32 cellular contexts compared by ENCODE assay signal in genomic region chr5:16120579-16120978, GRCh38. TPM values are rescaled to one million over a fixed set of nuclear protein-coding genes. Genes with fewer than 3 reads are reported as not detected.
"Had no signal": no experiment of that assay in that cellular context is flagged by ENCODE, and none has a peak within 500 bp of the region (broad histone marks: within the 10 kb centered on the region; RNA-seq: fewer than 3 reads in every experiment).

No MANE protein-coding gene starts in this region.

- H3K4me3 Mint-ChIP-seq: immature natural killer cell; naive thymus-derived CD8-positive, alpha-beta T cell; nephron; neural crest cell; stimulated activated memory B cell treated with anti-CD40 and anti-IgM and Interleukin-4, amounts not matched to agents 10 μg/mL and 1 μg/mL and 100 μg/mL, for 72 hours; stimulated activated naive CD8-positive, alpha-beta T cell treated with anti-CD3 and anti-CD28 coated beads, Interleukin-15, amount 100 ng/mL, for 72 hours; type B pancreatic cell had no signal

- H3K27ac Mint-ChIP-seq: immature natural killer cell; naive thymus-derived CD8-positive, alpha-beta T cell; nephron; stimulated activated memory B cell treated with anti-CD40 and anti-IgM and Interleukin-4, amounts not matched to agents 10 μg/mL and 1 μg/mL and 100 μg/mL, for 72 hours; type B pancreatic cell had no signal

- H3K4me1 Mint-ChIP-seq: immature natural killer cell; naive thymus-derived CD8-positive, alpha-beta T cell; nephron; neural crest cell; stimulated activated memory B cell treated with anti-CD40 and anti-IgM and Interleukin-4, amounts not matched to agents 10 μg/mL and 1 μg/mL and 100 μg/mL, for 72 hours; stimulated activated naive CD8-positive, alpha-beta T cell treated with anti-CD3 and anti-CD28 coated beads, Interleukin-15, amount 100 ng/mL, for 72 hours had no signal

- H3K9me3 Mint-ChIP-seq: nephron, neural crest cell had no signal

- FAIRE-seq: islet of Langerhans, kidney, pancreas had no signal

- H3K9me3 ChIP-seq: pancreas, prostate gland, right lobe of liver, uterus had no signal

- H3K27ac ChIP-seq: lower lobe of right lung, pancreas, prostate gland, right lobe of liver, tibial nerve, uterus had no signal

- H3K36me3 Mint-ChIP-seq: immature natural killer cell; stimulated activated memory B cell treated with anti-CD40 and anti-IgM and Interleukin-4, amounts not matched to agents 10 μg/mL and 1 μg/mL and 100 μg/mL, for 72 hours; type B pancreatic cell had no signal

- H3K4me2 ChIP-seq: smooth muscle cell had no signal

- H3K4me3 ChIP-seq: lower lobe of right lung, pancreas, prostate gland, right lobe of liver, smooth muscle cell, tibial nerve, uterus had no signal

- DNase-seq: hypothalamus; immature natural killer cell; kidney; lower lobe of right lung; mammary epithelial cell; mesenchymal stem cell; naive thymus-derived CD8-positive, alpha-beta T cell; nucleus accumbens; pancreas; posterior cingulate gyrus; retina; right lobe of liver; stimulated activated CD4-positive, alpha-beta T cell treated with anti-CD3 and anti-CD28 coated beads, Interleukin-1b, Interleukin-23, amount 100 ng/mL, for 48 hours; stimulated activated CD4-positive, alpha-beta T cell treated with anti-CD3 and anti-CD28 coated beads, Interleukin-2, amount 100 ng/mL, for 48 hours; stimulated activated CD4-positive, alpha-beta T cell treated with anti-CD3 and anti-CD28 coated beads, Interleukin-4, amount 100 ng/mL, for 4 hours; stimulated activated CD8-positive, alpha-beta memory T cell treated with anti-CD3 and anti-CD28 coated beads, Interleukin-4, amount 100 ng/mL, for 48 hours; stimulated activated naive CD4-positive, alpha-beta T cell treated with Interleukin-2 at 50 U/mL for 16 hours; stimulated activated naive CD8-positive, alpha-beta T cell treated with anti-CD3 and anti-CD28 coated beads, Interleukin-15, amount 100 ng/mL, for 72 hours; substantia nigra; uterus had no signal

- ATAC-seq: lower lobe of right lung; naive thymus-derived CD8-positive, alpha-beta T cell; pancreas; right lobe of liver; stimulated activated memory B cell treated with anti-CD40 and anti-IgM and Interleukin-4, amounts not matched to agents 10 μg/mL and 1 μg/mL and 100 μg/mL, for 72 hours; stimulated activated naive CD8-positive, alpha-beta T cell treated with anti-CD3 and anti-CD28 coated beads, Interleukin-15, amount 100 ng/mL, for 72 hours had no signal

- H3K36me3 ChIP-seq: lower lobe of right lung, pancreas, prostate gland, right lobe of liver, tibial nerve, uterus had no signal

- H3K4me1 ChIP-seq: lower lobe of right lung, pancreas, prostate gland, right lobe of liver, tibial nerve, uterus had no signal

- H3K27me3 Mint-ChIP-seq: stimulated activated memory B cell treated with anti-CD40 and anti-IgM and Interleukin-4, amounts not matched to agents 10 μg/mL and 1 μg/mL and 100 μg/mL, for 72 hours; stimulated activated naive CD8-positive, alpha-beta T cell treated with anti-CD3 and anti-CD28 coated beads, Interleukin-15, amount 100 ng/mL, for 72 hours; type B pancreatic cell had no signal

- H3K27me3 ChIP-seq: pancreas, right lobe of liver, tibial nerve, uterus had no signal

RNA-seq across cellular contexts. Expression of gene MARCHF11, which starts 59.0 kb away (rescaled TPM):
- total RNA-seq: kidney; lower lobe of right lung; mammary epithelial cell; mucosa of gallbladder; naive thymus-derived CD8-positive, alpha-beta T cell; osteoblast; right lobe of liver; smooth muscle cell; tibial nerve; ureter had no signal
- polyA plus RNA-seq: immature natural killer cell; liver; mammary epithelial cell; naive thymus-derived CD8-positive, alpha-beta T cell; smooth muscle cell had no signal
